ENCODE assay signal across 8 cellular contexts in genomic region chr4:98482847-98483806, GRCh38.
DNase-seq lines count a peak whose midpoint lies in the region; ATAC-seq and TF ChIP-seq lines count a peak whose summit lies in the region.

No MANE protein-coding gene starts in this region.

- H3K4me1 Mint-ChIP-seq in T-helper 1 cell treated with Interleukin-12 subunit alpha and Interleukin-12 subunit beta and Interleukin-4 antibody, amounts not matched to agents 30 μg/mL and 1 μg/mL, for 36 hours (ENCODE audit: low read depth), result peaks cover 79% of the 10 kb centered on the region

- H3K27ac Mint-ChIP-seq in T-helper 1 cell treated with Interleukin-12 subunit alpha and Interleukin-12 subunit beta and Interleukin-4 antibody, amounts not matched to agents 30 μg/mL and 1 μg/mL, for 36 hours, result peak overlapping the region; percentile 97

- H3K36me3 Mint-ChIP-seq in T-helper 1 cell treated with Interleukin-12 subunit alpha and Interleukin-12 subunit beta and Interleukin-4 antibody, amounts not matched to agents 30 μg/mL and 1 μg/mL, for 36 hours (ENCODE audit: low read depth), result peaks cover 22% of the 10 kb centered on the region

- no peak overlapping the region for H3K27ac ChIP-seq in substantia nigra (ENCODE audit: low read depth, low read length, poor library complexity, severe bottlenecking)

- H3K4me3 Mint-ChIP-seq in T-helper 1 cell treated with Interleukin-12 subunit alpha and Interleukin-12 subunit beta and Interleukin-4 antibody, amounts not matched to agents 30 μg/mL and 1 μg/mL, for 36 hours, result peak overlapping the region; percentile 72

- TF ChIP-seq CTCF in foreskin fibroblast (IDR thresholded peaks at IDR 0.05; ENCODE audit: low read depth, low read length), result no peak

- H3K4me3 ChIP-seq in foreskin fibroblast (ENCODE audit: low read depth in 1 of 2, low read length in 2 of 2), result no peak overlapping the region

- H3K9me3 Mint-ChIP-seq in T-helper 1 cell treated with Interleukin-12 subunit alpha and Interleukin-12 subunit beta and Interleukin-4 antibody, amounts not matched to agents 30 μg/mL and 1 μg/mL, for 36 hours, result no peaks in the 10 kb centered on the region

- DNase-seq in foreskin fibroblast (peak; percentile 56 to 65), germinal center (ENCODE audit: low spot score) (no peak), erythroblast (lab: John Stamatoyannopoulos, UW) (no peak), middle frontal gyrus (ENCODE audit: extremely low spot score, low spot score) (no peak), substantia nigra (lab: John Stamatoyannopoulos, UW) (no peak)

- no peaks in the 10 kb centered on the region for H3K27me3 Mint-ChIP-seq in T-helper 1 cell treated with Interleukin-12 subunit alpha and Interleukin-12 subunit beta and Interleukin-4 antibody, amounts not matched to agents 30 μg/mL and 1 μg/mL, for 36 hours (ENCODE audit: low read depth)

- TF ChIP-seq POLR2A in erythroblast (IDR thresholded peaks at IDR 0.05; ENCODE audit: low read length), result no peak

- ATAC-seq in GM18511 (IDR thresholded peaks at IDR 0.05; ENCODE audit: unreplicated experiment), result peak; percentile 96
- peak; percentile 95 for ATAC-seq in HG02623 (IDR thresholded peaks at IDR 0.05; ENCODE audit: unreplicated experiment)

Comparison
In these comparisons a context has a peak if more than half of its experiments do, and no peak if none do; other contexts are left out.
1. DNase-seq: peak in foreskin fibroblast (2 of 2); none in germinal center (single experiment), erythroblast (0 of 2), middle frontal gyrus (single experiment) and substantia nigra (0 of 49).